18 cellular contexts compared by ENCODE assay signal in genomic region chr12:42552822-42553221, GRCh38. TPM values are rescaled to one million over a fixed set of nuclear protein-coding genes. Genes with fewer than 3 reads are reported as not detected.
DNase-seq lines count a peak whose midpoint lies in the region; ATAC-seq and TF ChIP-seq lines count a peak whose summit lies in the region.
"Had no signal": no experiment of that assay in that cellular context is flagged by ENCODE, and none has a peak within 500 bp of the region (broad histone marks: within the 10 kb centered on the region; RNA-seq: fewer than 3 reads in every experiment).

No MANE protein-coding gene starts in this region.

- no peak overlapping the region for H3K9ac ChIP-seq in neural progenitor cell

- H3K4me3 Mint-ChIP-seq in GM23338 (peak overlapping the region; percentile 32; the same call in 2 of the 3 replicates), endothelial cell (ENCODE audit: unreplicated experiment) (peak overlapping the region; percentile 64), neural progenitor cell (peak overlapping the region; percentile 77), immature natural killer cell (no peak overlapping the region)
- H3K4me3 Mint-ChIP-seq in activated naive CD8-positive, alpha-beta T cell treated with anti-CD3 and anti-CD28 coated beads for 36 hours = no peak overlapping the region

- H3K27me3 ChIP-seq in GM23338 (ENCODE audit: insufficient read depth) = peaks cover 76% of the 10 kb centered on the region
- H3K27me3 ChIP-seq in neural progenitor cell = peaks cover 54% of the 10 kb centered on the region

- H3K36me3 Mint-ChIP-seq in GM23338 (ENCODE audit: low read depth) = no peaks in the 10 kb centered on the region
- no peaks in the 10 kb centered on the region for H3K36me3 Mint-ChIP-seq in endothelial cell (ENCODE audit: low read depth, unreplicated experiment)
- no peaks in the 10 kb centered on the region for H3K36me3 Mint-ChIP-seq in neural progenitor cell
- H3K36me3 Mint-ChIP-seq in activated naive CD8-positive, alpha-beta T cell treated with anti-CD3 and anti-CD28 coated beads for 36 hours = no peaks in the 10 kb centered on the region
- no peaks in the 10 kb centered on the region for H3K36me3 Mint-ChIP-seq in immature natural killer cell

- H3K9me3 Mint-ChIP-seq in GM23338 = no peaks in the 10 kb centered on the region
- H3K9me3 Mint-ChIP-seq in endothelial cell (ENCODE audit: unreplicated experiment) = no peaks in the 10 kb centered on the region
- H3K9me3 Mint-ChIP-seq in neural progenitor cell = no peaks in the 10 kb centered on the region
- H3K9me3 Mint-ChIP-seq in activated naive CD8-positive, alpha-beta T cell treated with anti-CD3 and anti-CD28 coated beads for 36 hours = no peaks in the 10 kb centered on the region
- peaks cover 0 to 3% (median 0%) of the 10 kb centered on the region in 6 donors for H3K9me3 Mint-ChIP-seq in immature natural killer cell

- no peaks in the 10 kb centered on the region for H3K9me3 ChIP-seq in neural progenitor cell (ENCODE audit: low read depth)

- H4K20me1 ChIP-seq in GM23338 (replicated peaks; ENCODE audit: insufficient read depth) (peaks cover 10% of the 10 kb centered on the region; the same call in 1 of the 2 replicates), neural progenitor cell (ENCODE audit: low read depth) (no peaks in the 10 kb centered on the region)

- peaks cover 14% of the 10 kb centered on the region; the same call in 1 of the 2 replicates for H3K4me1 ChIP-seq in GM23338 (ENCODE audit: insufficient read depth)
- H3K4me1 ChIP-seq in neural progenitor cell = no peaks in the 10 kb centered on the region

- peak; percentile 94 for ATAC-seq in GM23338
- ATAC-seq: Panc1 had no signal

- H3K27ac Mint-ChIP-seq in GM23338 (no peak overlapping the region), endothelial cell (ENCODE audit: unreplicated experiment) (no peak overlapping the region), neural progenitor cell (no peak overlapping the region), immature natural killer cell (no peak overlapping the region)
- no peak overlapping the region for H3K27ac Mint-ChIP-seq in activated naive CD8-positive, alpha-beta T cell treated with anti-CD3 and anti-CD28 coated beads for 36 hours

- peak; percentile 59 for DNase-seq in GM23338 (ENCODE audit: low spot score)
- peak; percentile 57 for DNase-seq in NCI-H69 (lab: John Stamatoyannopoulos, UW)
- DNase-seq in endothelial cell (ENCODE audit: low spot score) = peak; percentile 7
- DNase-seq in neural progenitor cell (ENCODE audit: low spot score) = peak; percentile 63
- no peak for DNase-seq in activated naive CD8-positive, alpha-beta T cell treated with anti-CD3 and anti-CD28 coated beads for 36 hours
- no peak for DNase-seq in NCI-H526 (lab: John Stamatoyannopoulos, UW)
- no peak for DNase-seq in immature natural killer cell
- no peak for DNase-seq in activated CD4-positive, CD25-positive, alpha-beta regulatory T cell treated with anti-CD3 and anti-CD28 coated beads, Interleukin-2, amount 50 U/mL, for 72 hours
- DNase-seq: ACHN, HCEC 1CT, KBM-7, NCI-H1105 treated with DMSO at 0.1 percent for 48 hours, NCI-H1694, NCI-H2081 treated with DMSO at 0.1 percent for 48 hours, NCI-H226, NCI-H526 treated with DMSO at 0.1 percent for 48 hours had no signal

- peak overlapping the region; percentile 58 for H3K4me2 ChIP-seq in GM23338
- peak overlapping the region; percentile 81 for H3K4me2 ChIP-seq in neural progenitor cell

- H3K36me3 ChIP-seq in GM23338 (ENCODE audit: insufficient read depth) (no peaks in the 10 kb centered on the region), neural progenitor cell (no peaks in the 10 kb centered on the region)

- H3K4me1 Mint-ChIP-seq in GM23338 = peaks cover 21% of the 10 kb centered on the region
- H3K4me1 Mint-ChIP-seq in endothelial cell (ENCODE audit: unreplicated experiment) = peaks cover 6% of the 10 kb centered on the region
- peaks cover 6% of the 10 kb centered on the region for H3K4me1 Mint-ChIP-seq in neural progenitor cell
- no peaks in the 10 kb centered on the region for H3K4me1 Mint-ChIP-seq in activated naive CD8-positive, alpha-beta T cell treated with anti-CD3 and anti-CD28 coated beads for 36 hours
- no peaks in the 10 kb centered on the region for H3K4me1 Mint-ChIP-seq in immature natural killer cell

- H3K27ac ChIP-seq in GM23338 (ENCODE audit: low read depth) (no peak overlapping the region), neural progenitor cell (no peak overlapping the region)
- H3K27ac ChIP-seq: C4-2B had no signal

- H2AFZ ChIP-seq in GM23338 (no peak overlapping the region), neural progenitor cell (replicated peaks) (peak overlapping the region; percentile 48)

- H3K79me2 ChIP-seq in GM23338 (replicated peaks; ENCODE audit: insufficient read depth) = no peaks in the 10 kb centered on the region
- H3K79me2 ChIP-seq in neural progenitor cell (ENCODE audit: low read depth) = no peaks in the 10 kb centered on the region

- no peaks in the 10 kb centered on the region for H3F3A ChIP-seq in GM23338 (replicated peaks; ENCODE audit: low read depth)
- H3F3A ChIP-seq in neural progenitor cell (ENCODE audit: low read depth) = no peaks in the 10 kb centered on the region

- H3K9me2 ChIP-seq in GM23338 (ENCODE audit: insufficient read depth) = no peaks in the 10 kb centered on the region

- H3K27me3 Mint-ChIP-seq in GM23338 (ENCODE audit: insufficient read depth, low read depth, poor library complexity) (peaks cover 46% of the 10 kb centered on the region), endothelial cell (ENCODE audit: unreplicated experiment) (peaks cover 4% of the 10 kb centered on the region), neural progenitor cell (ENCODE audit: insufficient read depth, low read depth) (peaks cover 2% of the 10 kb centered on the region), immature natural killer cell (ENCODE audit: low read depth in 3 of 3) (peaks cover 0 to 2% (median 0%) of the 10 kb centered on the region in 3 donors)
- H3K27me3 Mint-ChIP-seq in activated naive CD8-positive, alpha-beta T cell treated with anti-CD3 and anti-CD28 coated beads for 36 hours = peaks cover 19% of the 10 kb centered on the region

- TF ChIP-seq CTCF in GM23338 (conservative IDR thresholded peaks at IDR 0.05; ENCODE audit: low read depth in 2 of 2) = no peak
- no peak for TF ChIP-seq CTCF in endothelial cell (IDR thresholded peaks at IDR 0.05; ENCODE audit: unreplicated experiment)
- TF ChIP-seq CTCF in neural progenitor cell (IDR thresholded peaks at IDR 0.05) = no peak

- H3K4me3 ChIP-seq in GM23338 (0 out of 2 replicates have a peak overlapping the region, but pooled peaks have one; percentile 27), neural progenitor cell (peak overlapping the region; percentile 53)

RNA-seq across cellular contexts. Expression of gene PRICKLE1, which starts 36.7 kb away (rescaled TPM):
- 13.7 and 51.7 TPM in 2 replicates for total RNA-seq in GM23338 (2014; rRNA removed; shearing (Covaris generic))
- polyA plus RNA-seq in GM23338 (2016; fragmentation: Nextera tagmentation; extraction: Ambion mirVana) (7.7 and 12.8 TPM in 2 replicates), immature natural killer cell (under 1 TPM in 2 of 3 donors, not detected in 1; 0.08 to 0.38 TPM)
- total RNA-seq in endothelial cell (ENCODE audit: unreplicated experiment) (15.6 TPM), neural progenitor cell (ENCODE audit: low replicate concordance) (3.5 and 4.0 TPM in 2 replicates)
- under 1 TPM; 0.14 to 0.18 TPM for total RNA-seq in activated naive CD8-positive, alpha-beta T cell treated with anti-CD3 and anti-CD28 coated beads for 36 hours

Comparison
In these comparisons a context has a peak if more than half of its experiments do, and no peak if none do; other contexts are left out.
1. DNase-seq: peak in GM23338 (single experiment), NCI-H69 (single experiment), endothelial cell (single experiment) and neural progenitor cell (single experiment); none in activated naive CD8-positive, alpha-beta T cell treated with anti-CD3 and anti-CD28 coated beads for 36 hours (single experiment), NCI-H526 (0 of 2), immature natural killer cell (0 of 3) and activated CD4-positive, CD25-positive, alpha-beta regulatory T cell treated with anti-CD3 and anti-CD28 coated beads, Interleukin-2, amount 50 U/mL, for 72 hours (single experiment).
2. H3K4me3 Mint-ChIP-seq: peak in GM23338 (single experiment), endothelial cell (single experiment) and neural progenitor cell (single experiment); none in activated naive CD8-positive, alpha-beta T cell treated with anti-CD3 and anti-CD28 coated beads for 36 hours (single experiment) and immature natural killer cell (0 of 5).